ENCODE assay signal across 22 cellular contexts in the genomic region with DNA sequence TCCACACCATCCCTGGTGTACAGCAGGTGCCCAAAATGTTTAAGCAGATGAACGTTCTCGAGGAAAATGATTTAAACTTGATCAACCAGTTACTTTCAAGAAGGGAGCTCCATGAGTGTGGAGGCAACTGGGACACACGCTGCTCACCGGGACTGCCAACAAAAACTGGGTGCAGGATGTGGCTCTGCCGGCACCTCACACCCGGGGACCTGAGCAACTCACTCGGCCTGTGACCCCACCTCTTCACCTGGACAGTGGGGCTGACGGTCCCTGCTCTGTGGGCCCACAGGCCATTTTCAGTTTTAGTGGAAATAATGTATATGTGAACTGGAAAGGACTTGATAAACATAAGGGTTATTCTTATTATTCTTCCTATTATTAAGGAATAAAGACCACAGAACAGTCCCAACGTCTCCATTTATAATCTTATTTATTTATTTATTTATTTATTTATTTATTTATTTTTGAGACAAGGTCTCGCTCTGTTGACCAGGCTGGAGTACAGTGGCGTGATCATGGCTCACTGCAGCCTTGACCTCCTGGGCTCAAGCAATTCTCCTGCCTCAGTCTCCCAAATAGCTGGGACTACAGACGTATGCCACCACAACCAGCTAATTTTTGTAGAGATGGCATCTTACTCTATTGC.
A peak's percentile ranks its signal among the peaks of the same experiment; 100 is the strongest.
DNase-seq lines count a peak whose midpoint lies in the region; ATAC-seq, FAIRE-seq and TF ChIP-seq lines count a peak whose summit lies in the region.
"Had no signal": no experiment of that assay in that cellular context is flagged by ENCODE, and none has a peak within 500 bp of the region (broad histone marks: within the 10 kb centered on the region; RNA-seq: fewer than 3 reads in every experiment).

No MANE protein-coding gene starts in this region.

- no peak for TF ChIP-seq RAD21 in A549 (conservative IDR thresholded peaks at IDR 0.05 in 1 of 2, IDR thresholded peaks at IDR 0.05 in 1 of 2)

- H3K36me3 Mint-ChIP-seq in chondrocyte (ENCODE audit: low read depth) = no peaks in the 10 kb centered on the region
- peaks cover 6% of the 10 kb centered on the region for H3K36me3 Mint-ChIP-seq in stimulated activated memory B cell treated with anti-CD40 and anti-IgM and Interleukin-4, amounts not matched to agents 10 μg/mL and 1 μg/mL and 100 μg/mL, for 72 hours
- no peaks in the 10 kb centered on the region for H3K36me3 Mint-ChIP-seq in T-helper 2 cell treated with Interferon-gamma antibody and Interleukin-4, amounts not matched to agents 5 μg/mL and 100 μg/mL, for 36 hours (ENCODE audit: low read depth)
- H3K36me3 Mint-ChIP-seq: CD14-positive monocyte; CD8-positive, alpha-beta memory T cell had no signal

- H3K4me3 ChIP-seq in A549 (no peak overlapping the region), HEK293 (ENCODE audit: low read depth, low read length) (no peak overlapping the region)
- H3K4me3 ChIP-seq: BLaER1 treated with 17β-estradiol and CSF1 and Interleukin-3, amounts not matched to agents 10 nM and 100 nM; HAP-1 had no signal

- FAIRE-seq in A549 (lab: Jason Lieb, UNC) = no peak
- FAIRE-seq: G401.6, GM12892, H54 had no signal

- H3K4me2 ChIP-seq in A549 = no peak overlapping the region
- H3K4me2 ChIP-seq: BLaER1 treated with 17β-estradiol and CSF1 and Interleukin-3, amounts not matched to agents 10 nM and 100 nM had no signal

- CTCF ChIA-PET in A549 (lab: Yijun Ruan, JAX) = interaction anchor here (1.1 to 5.4 kb wide), 3 partner anchors 7 to 275 kb away, joined by 3 to 34 read pairs (median 3); no protein-coding TSS in a partner anchor
- CTCF ChIA-PET in HEK293 (lab: Yijun Ruan, JAX) = interaction anchor here (0.7 kb wide), 2 partner anchors 272 to 836 kb away, joined by 3 read pairs; no protein-coding TSS in a partner anchor

- ATAC-seq in A549 = no peak
- no peak for ATAC-seq in stimulated activated memory B cell treated with anti-CD40 and anti-IgM and Interleukin-4, amounts not matched to agents 10 μg/mL and 1 μg/mL and 100 μg/mL, for 72 hours

- WGBS in A549 (ENCODE audit: missing lambda C conversion rate) = 74% methylated on average over 12 of the region's 12 CpGs

- POLR2A ChIA-PET in A549 (lab: Yijun Ruan, JAX) (no interaction called here), HEK293 (lab: Yijun Ruan, JAX) (no interaction called here)

- H3K36me3 ChIP-seq in HEK293 (ENCODE audit: control insufficient read depth in 2 of 2, insufficient read depth in 1 of 2, low read length in 2 of 2) = no peaks in the 10 kb centered on the region
- H3K36me3 ChIP-seq: BE2C, HAP-1 had no signal

- peaks cover 10% of the 10 kb centered on the region for H3K4me1 ChIP-seq in A549
- no peaks in the 10 kb centered on the region for H3K4me1 ChIP-seq in HEK293 (ENCODE audit: control insufficient read depth, insufficient read depth, low read length)
- H3K4me1 ChIP-seq: BE2C, HAP-1 had no signal

- H3K27ac ChIP-seq in A549 (no peak overlapping the region), HEK293 (ENCODE audit: extremely low read depth, low read depth, low read length) (no peak overlapping the region)

- peaks cover 29% of the 10 kb centered on the region for H3K27me3 Mint-ChIP-seq in chondrocyte (ENCODE audit: low read depth)
- no peaks in the 10 kb centered on the region for H3K27me3 Mint-ChIP-seq in stimulated activated memory B cell treated with anti-CD40 and anti-IgM and Interleukin-4, amounts not matched to agents 10 μg/mL and 1 μg/mL and 100 μg/mL, for 72 hours
- peaks cover 4% of the 10 kb centered on the region for H3K27me3 Mint-ChIP-seq in T-helper 2 cell treated with Interferon-gamma antibody and Interleukin-4, amounts not matched to agents 5 μg/mL and 100 μg/mL, for 36 hours (ENCODE audit: low read depth)
- H3K27me3 Mint-ChIP-seq: CD4-positive, alpha-beta T cell had no signal

- no peaks in the 10 kb centered on the region for H3K9me3 Mint-ChIP-seq in chondrocyte (ENCODE audit: low read depth)
- no peaks in the 10 kb centered on the region for H3K9me3 Mint-ChIP-seq in stimulated activated memory B cell treated with anti-CD40 and anti-IgM and Interleukin-4, amounts not matched to agents 10 μg/mL and 1 μg/mL and 100 μg/mL, for 72 hours
- H3K9me3 Mint-ChIP-seq in T-helper 2 cell treated with Interferon-gamma antibody and Interleukin-4, amounts not matched to agents 5 μg/mL and 100 μg/mL, for 36 hours = no peaks in the 10 kb centered on the region
- H3K9me3 Mint-ChIP-seq: CD4-positive, alpha-beta T cell; CD8-positive, alpha-beta memory T cell had no signal

- H3K9me3 ChIP-seq in A549 (no peaks in the 10 kb centered on the region), HEK293 (ENCODE audit: control insufficient read depth, insufficient read depth, low read depth, low read length) (no peaks in the 10 kb centered on the region)
- H3K9me3 ChIP-seq: BE2C, HAP-1 had no signal

- no peak overlapping the region for H3K4me3 Mint-ChIP-seq in chondrocyte (ENCODE audit: unreplicated experiment)
- no peak overlapping the region for H3K4me3 Mint-ChIP-seq in stimulated activated memory B cell treated with anti-CD40 and anti-IgM and Interleukin-4, amounts not matched to agents 10 μg/mL and 1 μg/mL and 100 μg/mL, for 72 hours
- no peak overlapping the region for H3K4me3 Mint-ChIP-seq in T-helper 2 cell treated with Interferon-gamma antibody and Interleukin-4, amounts not matched to agents 5 μg/mL and 100 μg/mL, for 36 hours
- H3K4me3 Mint-ChIP-seq: CD14-positive monocyte; CD4-positive, alpha-beta T cell; CD8-positive, alpha-beta memory T cell had no signal

- DNase-seq in A549 (ENCODE audit: low read depth in 1 of 2, low spot score in 1 of 2) (no peak), chondrocyte (ENCODE audit: low spot score) (peak; percentile 47), cerebellar nuclear complex (lab: John Stamatoyannopoulos, UW) (no peak)
- DNase-seq in T-helper 2 cell treated with Interferon-gamma antibody and Interleukin-4, amounts not matched to agents 5 μg/mL and 100 μg/mL, for 36 hours (ENCODE audit: low spot score) = no peak
- DNase-seq in activated T-cell treated with anti-CD3 and anti-CD28 coated beads, Interleukin-2, amount 50 U/mL, for 1 hour = no peak
- DNase-seq: 8988T; BE2C; Calu3; CD4-positive, alpha-beta T cell; CD8-positive, alpha-beta memory T cell; COR-L47; DMS153; DND-41; GOT3 had no signal

- TF ChIP-seq EP300 in A549 (IDR thresholded peaks at IDR 0.05) = no peak

- H3K4me1 Mint-ChIP-seq in chondrocyte (ENCODE audit: low read depth) = peaks cover 6% of the 10 kb centered on the region
- H3K4me1 Mint-ChIP-seq in stimulated activated memory B cell treated with anti-CD40 and anti-IgM and Interleukin-4, amounts not matched to agents 10 μg/mL and 1 μg/mL and 100 μg/mL, for 72 hours = peaks cover 29% of the 10 kb centered on the region
- peaks cover 27% of the 10 kb centered on the region for H3K4me1 Mint-ChIP-seq in T-helper 2 cell treated with Interferon-gamma antibody and Interleukin-4, amounts not matched to agents 5 μg/mL and 100 μg/mL, for 36 hours (ENCODE audit: low read depth)

- no peak overlapping the region for H3K27ac Mint-ChIP-seq in chondrocyte (ENCODE audit: unreplicated experiment)
- H3K27ac Mint-ChIP-seq in stimulated activated memory B cell treated with anti-CD40 and anti-IgM and Interleukin-4, amounts not matched to agents 10 μg/mL and 1 μg/mL and 100 μg/mL, for 72 hours = peak overlapping the region; percentile 69
- H3K27ac Mint-ChIP-seq in T-helper 2 cell treated with Interferon-gamma antibody and Interleukin-4, amounts not matched to agents 5 μg/mL and 100 μg/mL, for 36 hours = no peak overlapping the region
- H3K27ac Mint-ChIP-seq: CD4-positive, alpha-beta T cell had no signal

- TF ChIP-seq POLR2A in A549 (IDR thresholded peaks at IDR 0.05; ENCODE audit: low read length) = no peak

- TF ChIP-seq CTCF in A549 (IDR thresholded peaks at IDR 0.05) (no peak), HEK293 (tag by site-specific recombination; IDR thresholded peaks at IDR 0.05) (no peak), chondrocyte (IDR thresholded peaks at IDR 0.05) (no peak)

TF ChIP-seq in A549, 52 proteins besides CTCF, POLR2A, EP300 and RAD21:
- TF ChIP-seq MYC (IDR thresholded peaks at IDR 0.05; ENCODE audit: borderline replicate concordance, low read length) = no peak
- TF ChIP-seq ZC3H11A (IDR thresholded peaks at IDR 0.05) = peak; percentile 79
TF ChIP-seq in A549: peak in this region for 1.

TF ChIP-seq in HEK293, 187 proteins besides CTCF, POLR2A, EP300 and RAD21 (continues in another document):
- peak; percentile 61; the same call in 1 of the 2 replicates for TF ChIP-seq ZNF394 (tag by site-specific recombination; IDR thresholded peaks at IDR 0.05; ENCODE audit: borderline replicate concordance)
- no peak for TF ChIP-seq ZNF362 (tag by site-specific recombination; IDR thresholded peaks at IDR 0.05)
- TF ChIP-seq ZNF426 (tag by site-specific recombination; IDR thresholded peaks at IDR 0.05) = peak; percentile 47
- peak; percentile 28; the same call in 1 of the 2 replicates for TF ChIP-seq ZNF555 (tag by site-specific recombination; conservative IDR thresholded peaks at IDR 0.05)
